ENCODE assay signal across 21 cellular contexts in genomic region chr15:29132110-29132420, GRCh38.
"Had no signal": no experiment of that assay in that cellular context is flagged by ENCODE, and none has a peak within 500 bp of the region (broad histone marks: within the 10 kb centered on the region; RNA-seq: fewer than 3 reads in every experiment).

No MANE protein-coding gene starts in this region.

- ATAC-seq: activated CD4-positive, CD25-positive, alpha-beta regulatory T cell treated with anti-CD3 and anti-CD28 coated beads, Interleukin-2, amount 50 U/mL, for 24 hours; gastroesophageal sphincter; right cardiac atrium; stimulated activated effector memory CD8-positive, alpha-beta T cell treated with anti-CD3 and anti-CD28 coated beads, Interleukin-12 subunit alpha, Interleukin-12 subunit beta, amount 100 ng/mL, for 72 hours had no signal

- H3K4me1 Mint-ChIP-seq: activated CD4-positive, alpha-beta T cell treated with anti-CD3 and anti-CD28 coated beads, Interleukin-2, amount 10 ng/mL, durations not matched to agents 7 days and 5 days; activated naive CD4-positive, alpha-beta T cell treated with anti-CD3 and anti-CD28 coated beads, Interleukin-2, amount 50 U/mL, for 24 hours; immature natural killer cell; stimulated activated effector memory CD8-positive, alpha-beta T cell treated with anti-CD3 and anti-CD28 coated beads, Interleukin-12 subunit alpha, Interleukin-12 subunit beta, amount 100 ng/mL, for 72 hours had no signal

- H3K9me3 ChIP-seq: breast epithelium, esophagus muscularis mucosa, gastroesophageal sphincter had no signal

- H3K27ac ChIP-seq: breast epithelium, esophagus muscularis mucosa, gastroesophageal sphincter had no signal

- H3K27ac Mint-ChIP-seq: activated CD4-positive, alpha-beta T cell treated with anti-CD3 and anti-CD28 coated beads, Interleukin-2, amount 10 ng/mL, durations not matched to agents 7 days and 5 days; immature natural killer cell; mesothelial cell of epicardium; progenitor cell of endocrine pancreas; stimulated activated effector memory CD8-positive, alpha-beta T cell treated with anti-CD3 and anti-CD28 coated beads, Interleukin-12 subunit alpha, Interleukin-12 subunit beta, amount 100 ng/mL, for 72 hours had no signal

- H3K9me3 Mint-ChIP-seq: activated CD4-positive, alpha-beta T cell treated with anti-CD3 and anti-CD28 coated beads, Interleukin-2, amount 10 ng/mL, durations not matched to agents 7 days and 5 days; activated naive CD4-positive, alpha-beta T cell treated with anti-CD3 and anti-CD28 coated beads, Interleukin-2, amount 50 U/mL, for 24 hours; activated T-cell treated with anti-CD3 and anti-CD28 coated beads, Interleukin-2, amount 50 U/mL, for 4 hours; immature natural killer cell; mesothelial cell of epicardium; nephron progenitor cell; stimulated activated effector memory CD8-positive, alpha-beta T cell treated with anti-CD3 and anti-CD28 coated beads, Interleukin-12 subunit alpha, Interleukin-12 subunit beta, amount 100 ng/mL, for 72 hours had no signal

- H3K4me3 Mint-ChIP-seq: activated CD4-positive, alpha-beta T cell treated with anti-CD3 and anti-CD28 coated beads, Interleukin-2, amount 10 ng/mL, durations not matched to agents 7 days and 5 days; activated naive CD4-positive, alpha-beta T cell treated with anti-CD3 and anti-CD28 coated beads, Interleukin-2, amount 50 U/mL, for 24 hours; activated T-cell treated with anti-CD3 and anti-CD28 coated beads, Interleukin-2, amount 50 U/mL, for 4 hours; immature natural killer cell; mesothelial cell of epicardium; nephron progenitor cell; stimulated activated effector memory CD8-positive, alpha-beta T cell treated with anti-CD3 and anti-CD28 coated beads, Interleukin-12 subunit alpha, Interleukin-12 subunit beta, amount 100 ng/mL, for 72 hours had no signal

- H3K27me3 Mint-ChIP-seq: activated CD4-positive, alpha-beta T cell treated with anti-CD3 and anti-CD28 coated beads, Interleukin-2, amount 10 ng/mL, durations not matched to agents 7 days and 5 days had no signal

- H3K4me3 ChIP-seq: breast epithelium, esophagus muscularis mucosa, gastroesophageal sphincter, lung had no signal

- DNase-seq: activated CD4-positive, alpha-beta T cell treated with anti-CD3 and anti-CD28 coated beads, Interleukin-2, amount 10 ng/mL, durations not matched to agents 7 days and 5 days; activated CD8-positive, alpha-beta memory T cell treated with anti-CD3 and anti-CD28 coated beads, Interleukin-2, amount 50 U/mL, for 4 hours; activated gamma-delta T cell; activated T-cell treated with anti-CD3 and anti-CD28 coated beads, Interleukin-2, amount 50 U/mL, for 4 hours; cerebellar nuclear complex; effector CD4-positive, alpha-beta T cell; immature natural killer cell; nephron progenitor cell; occipital lobe; small intestine; stimulated activated CD4-positive, alpha-beta T cell treated with anti-CD3 and anti-CD28 coated beads, Interleukin-4, amount 100 ng/mL, for 24 hours had no signal

- H3K4me1 ChIP-seq: breast epithelium, esophagus muscularis mucosa, gastroesophageal sphincter had no signal

- H3K36me3 ChIP-seq: breast epithelium, esophagus muscularis mucosa, gastroesophageal sphincter had no signal

- H3K36me3 Mint-ChIP-seq: activated naive CD4-positive, alpha-beta T cell treated with anti-CD3 and anti-CD28 coated beads, Interleukin-2, amount 50 U/mL, for 24 hours; immature natural killer cell; mesothelial cell of epicardium; stimulated activated effector memory CD8-positive, alpha-beta T cell treated with anti-CD3 and anti-CD28 coated beads, Interleukin-12 subunit alpha, Interleukin-12 subunit beta, amount 100 ng/mL, for 72 hours had no signal
